Comparison of ENCODE assay signal across 15 cellular contexts in genomic region chr16:82646504-82646903, GRCh38. TPM values are rescaled to one million over a fixed set of nuclear protein-coding genes. Genes with fewer than 3 reads are reported as not detected.
DNase-seq lines count a peak whose midpoint lies in the region; ATAC-seq and FAIRE-seq lines count a peak whose summit lies in the region.
"Had no signal": no experiment of that assay in that cellular context is flagged by ENCODE, and none has a peak within 500 bp of the region (broad histone marks: within the 10 kb centered on the region; RNA-seq: fewer than 3 reads in every experiment).

No MANE protein-coding gene starts in this region.

- no peaks in the 10 kb centered on the region for H3K27me3 Mint-ChIP-seq in activated naive CD4-positive, alpha-beta T cell treated with anti-CD3 and anti-CD28 coated beads for 36 hours (ENCODE audit: low read depth)
- H3K27me3 Mint-ChIP-seq in activated T-helper 17 cell treated with anti-CD3 and anti-CD28 coated beads, Interleukin-2, amount 50 U/mL, for 72 hours: no peaks in the 10 kb centered on the region
- H3K27me3 Mint-ChIP-seq: CD4-positive, alpha-beta memory T cell had no signal

- no peak overlapping the region for H3K27ac Mint-ChIP-seq in activated naive CD4-positive, alpha-beta T cell treated with anti-CD3 and anti-CD28 coated beads, Interleukin-2, amount 50 U/mL, for 72 hours
- H3K27ac Mint-ChIP-seq in activated naive CD4-positive, alpha-beta T cell treated with anti-CD3 and anti-CD28 coated beads for 36 hours: no peak overlapping the region
- H3K27ac Mint-ChIP-seq in activated T-helper 17 cell treated with anti-CD3 and anti-CD28 coated beads, Interleukin-2, amount 50 U/mL, for 72 hours: no peak overlapping the region
- no peak overlapping the region for H3K27ac Mint-ChIP-seq in stimulated activated effector memory CD8-positive, alpha-beta T cell treated with anti-CD3 and anti-CD28 coated beads, Interleukin-12 subunit alpha, Interleukin-12 subunit beta, amount 100 ng/mL, for 72 hours
- H3K27ac Mint-ChIP-seq: CD14-positive monocyte, IgD-negative memory B cell had no signal

- CTCF ChIA-PET in activated naive CD4-positive, alpha-beta T cell treated with anti-CD3 and anti-CD28 coated beads for 36 hours (lab: Charles Lee): interaction anchor here (0.5 to 1.0 kb wide), 2 partner anchors 16 to 404 kb away, joined by 3 to 4 read pairs; no protein-coding TSS in a partner anchor

- H3K4me1 Mint-ChIP-seq in activated naive CD4-positive, alpha-beta T cell treated with anti-CD3 and anti-CD28 coated beads for 36 hours (ENCODE audit: low read depth): peaks cover 14% of the 10 kb centered on the region
- peaks cover 32% of the 10 kb centered on the region for H3K4me1 Mint-ChIP-seq in activated T-helper 17 cell treated with anti-CD3 and anti-CD28 coated beads, Interleukin-2, amount 50 U/mL, for 72 hours
- peaks cover 40% of the 10 kb centered on the region for H3K4me1 Mint-ChIP-seq in stimulated activated effector memory CD8-positive, alpha-beta T cell treated with anti-CD3 and anti-CD28 coated beads, Interleukin-12 subunit alpha, Interleukin-12 subunit beta, amount 100 ng/mL, for 72 hours
- H3K4me1 Mint-ChIP-seq: CD14-positive monocyte had no signal

- intact Hi-C loops in activated naive CD4-positive, alpha-beta T cell treated with anti-CD3 and anti-CD28 coated beads for 36 hours (cut with micrococcal nuclease): no loop called here

- no peak overlapping the region for H3K4me3 Mint-ChIP-seq in activated naive CD4-positive, alpha-beta T cell treated with anti-CD3 and anti-CD28 coated beads for 36 hours
- no peak overlapping the region for H3K4me3 Mint-ChIP-seq in activated T-helper 17 cell treated with anti-CD3 and anti-CD28 coated beads, Interleukin-2, amount 50 U/mL, for 72 hours
- no peak overlapping the region for H3K4me3 Mint-ChIP-seq in stimulated activated effector memory CD8-positive, alpha-beta T cell treated with anti-CD3 and anti-CD28 coated beads, Interleukin-12 subunit alpha, Interleukin-12 subunit beta, amount 100 ng/mL, for 72 hours
- H3K4me3 Mint-ChIP-seq: CD14-positive monocyte; CD4-positive, alpha-beta memory T cell; IgD-negative memory B cell had no signal

- ATAC-seq in activated naive CD4-positive, alpha-beta T cell treated with anti-CD3 and anti-CD28 coated beads, Interleukin-2, amount 50 U/mL, for 72 hours: peak; percentile 31 to 32
- peak; percentile 68 for ATAC-seq in activated T-helper 17 cell treated with anti-CD3 and anti-CD28 coated beads, Interleukin-2, amount 50 U/mL, for 72 hours (replicated peaks)
- ATAC-seq in stimulated activated effector memory CD8-positive, alpha-beta T cell treated with anti-CD3 and anti-CD28 coated beads, Interleukin-12 subunit alpha, Interleukin-12 subunit beta, amount 100 ng/mL, for 72 hours: peak; percentile 72

- H3K9me3 Mint-ChIP-seq in activated naive CD4-positive, alpha-beta T cell treated with anti-CD3 and anti-CD28 coated beads, Interleukin-2, amount 50 U/mL, for 72 hours: peaks cover 0 to 6% of the 10 kb centered on the region in 2 donors
- no peaks in the 10 kb centered on the region for H3K9me3 Mint-ChIP-seq in activated naive CD4-positive, alpha-beta T cell treated with anti-CD3 and anti-CD28 coated beads for 36 hours
- no peaks in the 10 kb centered on the region for H3K9me3 Mint-ChIP-seq in activated T-helper 17 cell treated with anti-CD3 and anti-CD28 coated beads, Interleukin-2, amount 50 U/mL, for 72 hours
- no peaks in the 10 kb centered on the region for H3K9me3 Mint-ChIP-seq in stimulated activated effector memory CD8-positive, alpha-beta T cell treated with anti-CD3 and anti-CD28 coated beads, Interleukin-12 subunit alpha, Interleukin-12 subunit beta, amount 100 ng/mL, for 72 hours

- DNase-seq in activated naive CD4-positive, alpha-beta T cell treated with anti-CD3 and anti-CD28 coated beads, Interleukin-2, amount 50 U/mL, for 72 hours (ENCODE audit: low spot score in 2 of 2): no peak
- DNase-seq in activated naive CD4-positive, alpha-beta T cell treated with anti-CD3 and anti-CD28 coated beads for 36 hours: no peak
- DNase-seq in HTR-8/SVneo (ENCODE audit: insufficient read length, low spot score) (no peak), ecto neural progenitor cell (ENCODE audit: low spot score) (no peak)
- no peak for DNase-seq in stimulated activated effector memory CD8-positive, alpha-beta T cell treated with anti-CD3 and anti-CD28 coated beads, Interleukin-12 subunit alpha, Interleukin-12 subunit beta, amount 100 ng/mL, for 72 hours (ENCODE audit: low spot score in 2 of 2)
- DNase-seq in activated CD4-positive, alpha-beta T cell treated with anti-CD3 and anti-CD28 coated beads for 1 hour: no peak
- DNase-seq: 8988T; Calu3; CD4-positive, alpha-beta memory T cell; DMS79 treated with DMSO at 0.1 percent for 48 hours; GF-D8; GOT3 had no signal

- FAIRE-seq in HTR-8/SVneo (lab: Jason Lieb, UNC): peak; percentile 57

- no peaks in the 10 kb centered on the region for H3K36me3 Mint-ChIP-seq in activated naive CD4-positive, alpha-beta T cell treated with anti-CD3 and anti-CD28 coated beads, Interleukin-2, amount 50 U/mL, for 72 hours
- H3K36me3 Mint-ChIP-seq in activated naive CD4-positive, alpha-beta T cell treated with anti-CD3 and anti-CD28 coated beads for 36 hours (ENCODE audit: low read depth): no peaks in the 10 kb centered on the region
- H3K36me3 Mint-ChIP-seq in activated T-helper 17 cell treated with anti-CD3 and anti-CD28 coated beads, Interleukin-2, amount 50 U/mL, for 72 hours (ENCODE audit: low read depth): no peaks in the 10 kb centered on the region
- H3K36me3 Mint-ChIP-seq in stimulated activated effector memory CD8-positive, alpha-beta T cell treated with anti-CD3 and anti-CD28 coated beads, Interleukin-12 subunit alpha, Interleukin-12 subunit beta, amount 100 ng/mL, for 72 hours: no peaks in the 10 kb centered on the region
- H3K36me3 Mint-ChIP-seq: CD14-positive monocyte; CD4-positive, alpha-beta memory T cell; IgD-negative memory B cell had no signal

RNA-seq across cellular contexts. Expression of gene CDH13, which starts 19.7 kb away (rescaled TPM):
- total RNA-seq in activated naive CD4-positive, alpha-beta T cell treated with anti-CD3 and anti-CD28 coated beads, Interleukin-2, amount 50 U/mL, for 72 hours: not detected
- total RNA-seq in activated naive CD4-positive, alpha-beta T cell treated with anti-CD3 and anti-CD28 coated beads for 36 hours: not detected
- not detected for total RNA-seq in activated T-helper 17 cell treated with anti-CD3 and anti-CD28 coated beads, Interleukin-2, amount 50 U/mL, for 72 hours
- total RNA-seq: Calu3; CD4-positive, alpha-beta memory T cell had no signal
